10 cellular contexts compared by ENCODE assay signal in genomic region chr2:10900216-10901109, GRCh38. TPM values are rescaled to one million over a fixed set of nuclear protein-coding genes. Genes with fewer than 3 reads are reported as not detected.
A peak's percentile ranks its signal among the peaks of the same experiment; 100 is the strongest.
DNase-seq lines count a peak whose midpoint lies in the region; ATAC-seq, FAIRE-seq and TF ChIP-seq lines count a peak whose summit lies in the region.
"Had no signal": no experiment of that assay in that cellular context is flagged by ENCODE, and none has a peak within 500 bp of the region (broad histone marks: within the 10 kb centered on the region; RNA-seq: fewer than 3 reads in every experiment).

No MANE protein-coding gene starts in this region.

- FAIRE-seq in bronchial epithelial cell (lab: Jason Lieb, UNC), result peak; percentile 50

- H3K4me3 ChIP-seq in NB4 (ENCODE audit: low read depth, low read length) (no peak overlapping the region), bronchial epithelial cell (ENCODE audit: low read depth, low read length) (no peak overlapping the region), retinal pigment epithelial cell (ENCODE audit: low read length) (no peak overlapping the region)
- H3K4me3 ChIP-seq: BLaER1 treated with 17β-estradiol and CSF1 and Interleukin-3, amounts not matched to agents 10 nM and 100 nM; thoracic aorta had no signal

- no peaks in the 10 kb centered on the region for H3K27me3 ChIP-seq in bronchial epithelial cell (ENCODE audit: control insufficient read depth, insufficient read depth, low read length)
- H3K27me3 ChIP-seq: BLaER1 treated with 17β-estradiol and CSF1 and Interleukin-3, amounts not matched to agents 10 nM and 100 nM had no signal

- ATAC-seq in HG02763 (IDR thresholded peaks at IDR 0.05; ENCODE audit: unreplicated experiment), result no peak
- no peak for ATAC-seq in GM18511 (IDR thresholded peaks at IDR 0.05; ENCODE audit: unreplicated experiment)

- TF ChIP-seq CTCF in NB4 (IDR thresholded peaks at IDR 0.05; ENCODE audit: low read depth, low read length) (peak; percentile 73), bronchial epithelial cell (IDR thresholded peaks at IDR 0.05; ENCODE audit: insufficient read depth, low read length, severe bottlenecking) (peak; percentile 29), retinal pigment epithelial cell (conservative IDR thresholded peaks at IDR 0.05; ENCODE audit: low read depth, low read length) (peak; percentile 48)

- H3K36me3 ChIP-seq in bronchial epithelial cell (ENCODE audit: control insufficient read depth, insufficient read depth, low read length), result no peaks in the 10 kb centered on the region
- H3K36me3 ChIP-seq: BLaER1 treated with 17β-estradiol and CSF1 and Interleukin-3, amounts not matched to agents 10 nM and 100 nM; thoracic aorta had no signal

- DNase-seq in NCI-H748 (lab: John Stamatoyannopoulos, UW; ENCODE audit: unreplicated experiment) (peak; percentile 24), NCI-H748 treated with DMSO at 0.1 percent for 48 hours (lab: John Stamatoyannopoulos, UW) (no peak), NB4 (ENCODE audit: low read depth) (peak; percentile 80), bronchial epithelial cell (ENCODE audit: low read depth) (peak; percentile 47), retinal pigment epithelial cell (ENCODE audit: low read depth) (no peak), middle frontal gyrus (ENCODE audit: extremely low spot score, low spot score) (no peak)

- TF ChIP-seq POLR2A in NB4 (IDR thresholded peaks at IDR 0.05; ENCODE audit: extremely low read depth, insufficient read length), result no peak

RNA-seq across cellular contexts. Expression of gene KCNF1, which starts 11.3 kb away (rescaled TPM):
- not detected in 2 replicates for total RNA-seq in bronchial epithelial cell
- total RNA-seq: thoracic aorta had no signal

Comparison
In these comparisons a context has a peak if more than half of its experiments do, and no peak if none do; other contexts are left out.
1. DNase-seq: peak in NCI-H748 (single experiment), NB4 (single experiment) and bronchial epithelial cell (single experiment); none in NCI-H748 treated with DMSO at 0.1 percent for 48 hours (single experiment), retinal pigment epithelial cell (single experiment) and middle frontal gyrus (single experiment).
2. Peak in every context shown above with its lines, with median percentiles within 50 percentile points of each other: CTCF ChIP-seq.